1 cellular context compared by ENCODE assay signal in genomic region chr21:43609501-43610340, GRCh38.
TF ChIP-seq lines count a peak whose summit lies in the region.

No MANE protein-coding gene starts in this region.

TF ChIP-seq in HEK293, 187 proteins besides CTCF, POLR2A, EP300 and RAD21 (continued from another document and continues in another):
- TF ChIP-seq ZSCAN16 (tag by site-specific recombination; IDR thresholded peaks at IDR 0.05) (no peak), ZFP37 (tag by site-specific recombination; IDR thresholded peaks at IDR 0.05) (no peak), KLF1 (tag by site-specific recombination; IDR thresholded peaks at IDR 0.05) (no peak), PATZ1 (tag by site-specific recombination; IDR thresholded peaks at IDR 0.05) (peak; percentile 97), ZSCAN4 (tag by site-specific recombination; IDR thresholded peaks at IDR 0.05) (no peak), ZNF518A (tag by site-specific recombination; conservative IDR thresholded peaks at IDR 0.05; ENCODE audit: low read depth) (0 out of 2 replicates have a peak, but pooled peaks have one; percentile 16), MYNN (tag by site-specific recombination; IDR thresholded peaks at IDR 0.05; ENCODE audit: borderline replicate concordance) (no peak), ZNF391 (tag by site-specific recombination; IDR thresholded peaks at IDR 0.05; ENCODE audit: borderline replicate concordance, low read depth) (no peak), ZBTB6 (tag by site-specific recombination; IDR thresholded peaks at IDR 0.05) (no peak), ZNF830 (tag by site-specific recombination; IDR thresholded peaks at IDR 0.05; ENCODE audit: low read depth) (no peak), ELK4 (IDR thresholded peaks at IDR 0.05; ENCODE audit: borderline replicate concordance, low read depth, low read length) (no peak), ZNF146 (tag by site-specific recombination; IDR thresholded peaks at IDR 0.05) (no peak), ZNF362 (tag by site-specific recombination; IDR thresholded peaks at IDR 0.05) (no peak), HOXC10 (CRISPR knock-in tag; IDR thresholded peaks at IDR 0.05) (no peak), ZNF624 (tag by site-specific recombination; IDR thresholded peaks at IDR 0.05) (no peak), ZNF184 (tag by site-specific recombination; IDR thresholded peaks at IDR 0.05) (0 out of 2 replicates have a peak, but pooled peaks have one; percentile 28), ZNF223 (tag by site-specific recombination; IDR thresholded peaks at IDR 0.05) (no peak), ZNF521 (tag by site-specific recombination; IDR thresholded peaks at IDR 0.05) (no peak), ZNF366 (tag by site-specific recombination; conservative IDR thresholded peaks at IDR 0.05) (peak; percentile 69), BCL11B (tag by site-specific recombination; IDR thresholded peaks at IDR 0.05; ENCODE audit: low read depth) (no peak), ZNF324 (tag by site-specific recombination; IDR thresholded peaks at IDR 0.05) (peak; percentile 89; the same call in 1 of the 2 replicates), ZNF155 (tag by site-specific recombination; IDR thresholded peaks at IDR 0.05) (no peak), IKZF3 (tag by site-specific recombination; IDR thresholded peaks at IDR 0.05) (no peak), ZNF433 (tag by site-specific recombination; IDR thresholded peaks at IDR 0.05; ENCODE audit: low read depth) (no peak), ZNF645 (tag by site-specific recombination; IDR thresholded peaks at IDR 0.05) (no peak), GFI1B (tag by site-specific recombination; IDR thresholded peaks at IDR 0.05) (no peak), GLIS1 (tag by site-specific recombination; IDR thresholded peaks at IDR 0.05) (peak; percentile 90), ZNF214 (tag by site-specific recombination; IDR thresholded peaks at IDR 0.05; ENCODE audit: borderline replicate concordance) (no peak), PRDM10 (tag by site-specific recombination; IDR thresholded peaks at IDR 0.05) (peak; percentile 99), ZNF548 (tag by site-specific recombination; IDR thresholded peaks at IDR 0.05) (no peak), TSHZ1 (tag by site-specific recombination; IDR thresholded peaks at IDR 0.05; ENCODE audit: borderline replicate concordance) (no peak; the same call in 1 of the 2 replicates), AEBP2 (tag by site-specific recombination; IDR thresholded peaks at IDR 0.05; ENCODE audit: borderline replicate concordance) (no peak), ZNF610 (tag by site-specific recombination; IDR thresholded peaks at IDR 0.05; ENCODE audit: borderline replicate concordance) (peak; percentile 77; the same call in 1 of the 2 replicates), ZBTB1 (tag by site-specific recombination; IDR thresholded peaks at IDR 0.05) (no peak), ZNF623 (tag by site-specific recombination; IDR thresholded peaks at IDR 0.05) (no peak), ZNF555 (tag by site-specific recombination; conservative IDR thresholded peaks at IDR 0.05) (no peak)
